ENCODE assay signal across 1 cellular context in genomic region chr10:119538632-119539358, GRCh38.
TF ChIP-seq lines count a peak whose summit lies in the region.

No MANE protein-coding gene starts in this region.

TF ChIP-seq in SK-N-SH treated with all-trans-retinoic acid at 6 μM for 48 hours, 23 proteins besides CTCF, POLR2A, EP300 and RAD21 (continued from another document):
- TF ChIP-seq CREB5 (CRISPR knock-in tag; IDR thresholded peaks at IDR 0.05; ENCODE audit: low read depth) (no peak), GLIS3 (CRISPR knock-in tag; IDR thresholded peaks at IDR 0.05) (no peak), ZNF565 (CRISPR knock-in tag; conservative IDR thresholded peaks at IDR 0.05; ENCODE audit: low read depth) (no peak), ZNF70 (CRISPR knock-in tag; IDR thresholded peaks at IDR 0.05) (no peak)
TF ChIP-seq in SK-N-SH treated with all-trans-retinoic acid at 6 μM for 48 hours: peak in this region for 0.
